In the genomic region with DNA sequence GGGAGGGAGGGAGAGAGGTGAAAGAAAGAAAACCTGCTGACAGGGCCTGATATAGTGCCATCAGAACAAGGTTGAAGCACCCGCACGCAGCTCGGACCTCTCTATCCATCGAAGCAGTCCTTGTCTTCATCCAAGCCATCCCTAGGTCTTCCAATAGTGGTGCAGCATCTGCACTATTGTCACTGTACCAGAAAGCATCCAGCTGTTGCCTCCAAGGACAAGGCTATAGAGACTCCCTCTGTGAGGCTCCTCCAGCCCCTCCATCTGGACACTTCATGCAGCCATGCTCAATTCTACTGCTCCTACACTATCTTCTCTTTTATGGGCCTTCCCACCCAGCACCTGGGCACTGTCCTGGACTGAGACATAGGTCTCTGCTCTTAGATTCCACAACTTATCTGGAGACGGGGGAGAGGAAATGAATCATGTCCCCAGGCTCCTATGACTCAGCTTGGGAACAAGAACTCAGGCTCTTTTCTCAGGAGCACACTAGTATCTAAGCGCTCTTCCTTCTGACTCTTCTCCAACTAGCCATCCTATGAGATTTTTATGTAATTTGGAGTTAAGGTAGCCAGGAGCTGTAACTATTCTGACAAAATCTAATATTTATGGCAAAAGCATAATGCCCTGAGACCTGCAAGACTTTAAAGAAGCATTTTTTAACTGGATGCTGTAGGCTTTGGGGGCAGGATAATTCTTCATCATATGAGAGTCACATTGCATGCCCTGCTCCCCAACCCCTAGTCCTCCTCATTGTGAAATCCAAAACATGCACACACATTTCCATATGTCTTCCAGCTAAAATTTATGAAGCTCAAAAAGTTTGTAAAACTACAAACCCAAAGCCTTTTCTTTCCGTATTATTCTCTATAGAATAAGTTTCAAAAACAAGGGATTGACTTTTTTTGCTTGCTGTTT, we compare ENCODE assay signal across 14 cellular contexts.
A peak's percentile ranks its signal among the peaks of the same experiment; 100 is the strongest.
DNase-seq lines count a peak whose midpoint lies in the region; ATAC-seq, FAIRE-seq and TF ChIP-seq lines count a peak whose summit lies in the region.
"Had no signal": no experiment of that assay in that cellular context is flagged by ENCODE, and none has a peak within 500 bp of the region (broad histone marks: within the 10 kb centered on the region; RNA-seq: fewer than 3 reads in every experiment).

No MANE protein-coding gene starts in this region.

- in situ Hi-C loops in ACHN (cut with HindIII; ENCODE audit: low pct_ligation_motif_present, low pct_unique_long_range_greater_than_20kb, low sequenced_read_pairs), result no loop called here

- no peak overlapping the region for H3K4me3 Mint-ChIP-seq in type B pancreatic cell

- H3K4me3 ChIP-seq in bronchial epithelial cell (ENCODE audit: low read depth, low read length), result no peak overlapping the region
- H3K4me3 ChIP-seq: colonic mucosa, SJCRH30, spleen, stomach had no signal

- ATAC-seq in GM21786 (IDR thresholded peaks at IDR 0.05; ENCODE audit: unreplicated experiment), result no peak
- no peak for ATAC-seq in activated CD4-positive, CD25-positive, alpha-beta regulatory T cell treated with anti-CD3 and anti-CD28 coated beads, Interleukin-2, amount 50 U/mL, for 24 hours

- no peaks in the 10 kb centered on the region for H3K27me3 ChIP-seq in bronchial epithelial cell (ENCODE audit: control insufficient read depth, insufficient read depth, low read length)
- H3K27me3 ChIP-seq: colonic mucosa, SJCRH30, spleen, stomach had no signal

- TF ChIP-seq CTCF in bronchial epithelial cell (IDR thresholded peaks at IDR 0.05; ENCODE audit: insufficient read depth, low read length, severe bottlenecking) (no peak), type B pancreatic cell (conservative IDR thresholded peaks at IDR 0.05) (no peak)

- peaks cover 12% of the 10 kb centered on the region for H3K9me3 Mint-ChIP-seq in type B pancreatic cell

- H3K36me3 Mint-ChIP-seq in type B pancreatic cell, result no peaks in the 10 kb centered on the region

- no peaks in the 10 kb centered on the region for H3K36me3 ChIP-seq in bronchial epithelial cell (ENCODE audit: control insufficient read depth, insufficient read depth, low read length)
- H3K36me3 ChIP-seq: colonic mucosa, SJCRH30, spleen, stomach had no signal

- no peak for FAIRE-seq in HTR-8/SVneo (lab: Jason Lieb, UNC)
- no peak for FAIRE-seq in bronchial epithelial cell (lab: Jason Lieb, UNC)
- FAIRE-seq: islet of Langerhans had no signal

- no peaks in the 10 kb centered on the region for H3K27me3 Mint-ChIP-seq in type B pancreatic cell

- peaks cover 4% of the 10 kb centered on the region for H3K4me1 Mint-ChIP-seq in type B pancreatic cell (ENCODE audit: unreplicated experiment)

- DNase-seq in ACHN (peak; percentile 65), HTR-8/SVneo (ENCODE audit: insufficient read length, low spot score) (peak; percentile 49), bronchial epithelial cell (ENCODE audit: low read depth) (peak; percentile 86), kidney glomerular epithelial cell (lab: John Stamatoyannopoulos, UW) (peak; percentile 89), NCI-H146 treated with DMSO at 0.1 percent for 48 hours (lab: John Stamatoyannopoulos, UW; ENCODE audit: unreplicated experiment) (no peak), type B pancreatic cell (ENCODE audit: extremely low spot score, unreplicated experiment) (no peak)
- DNase-seq: colonic mucosa, NCI-H2029, spleen, stomach had no signal

- no peak overlapping the region for H3K27ac Mint-ChIP-seq in type B pancreatic cell

Comparison
In these comparisons a context has a peak if more than half of its experiments do, and no peak if none do; other contexts are left out.
1. DNase-seq: peak in ACHN (single experiment), HTR-8/SVneo (single experiment), bronchial epithelial cell (single experiment) and kidney glomerular epithelial cell (single experiment); none in NCI-H146 treated with DMSO at 0.1 percent for 48 hours (single experiment) and type B pancreatic cell (single experiment).